In genomic region chr6:109010703-109011102, GRCh38 we compare ENCODE assay signal across 10 cellular contexts.
DNase-seq lines count a peak whose midpoint lies in the region; ATAC-seq and TF ChIP-seq lines count a peak whose summit lies in the region.
"Had no signal": no experiment of that assay in that cellular context is flagged by ENCODE, and none has a peak within 500 bp of the region (broad histone marks: within the 10 kb centered on the region; RNA-seq: fewer than 3 reads in every experiment).

No MANE protein-coding gene starts in this region.

- CTCF ChIA-PET in PC-9 (lab: Charles Lee) = interaction anchor here (0.6 kb wide), 1 partner anchor 128 kb away, joined by 4 read pairs; no protein-coding TSS in a partner anchor

- H3K4me3 ChIP-seq in PC-9 = peak overlapping the region; percentile 82; the same call in 1 of the 2 replicates
- H3K4me3 ChIP-seq in gastroesophageal sphincter = no peak overlapping the region
- H3K4me3 ChIP-seq: GM12878 had no signal

- peaks cover 14% of the 10 kb centered on the region; the same call in 1 of the 2 replicates for H3K79me2 ChIP-seq in PC-9 (ENCODE audit: low read depth)

- peak overlapping the region; percentile 7 for H3K27ac Mint-ChIP-seq in activated T-cell treated with anti-CD3 and anti-CD28 coated beads, Interleukin-2, amount 50 U/mL, for 24 hours

- H3K36me3 ChIP-seq in PC-9 (ENCODE audit: low read depth) (no peaks in the 10 kb centered on the region), gastroesophageal sphincter (no peaks in the 10 kb centered on the region)

- peaks cover 9% of the 10 kb centered on the region for H3K36me3 Mint-ChIP-seq in activated T-cell treated with anti-CD3 and anti-CD28 coated beads, Interleukin-2, amount 50 U/mL, for 24 hours (ENCODE audit: low read depth)

- no peaks in the 10 kb centered on the region for H3K9me2 ChIP-seq in PC-9 (ENCODE audit: insufficient read depth)

- TF ChIP-seq EP300 in gastroesophageal sphincter (IDR thresholded peaks at IDR 0.05) = no peak

- peaks cover 31% of the 10 kb centered on the region for H3K4me1 ChIP-seq in PC-9 (replicated peaks; ENCODE audit: insufficient read depth)
- H3K4me1 ChIP-seq in gastroesophageal sphincter = peaks cover 0 to 62% (median 10%) of the 10 kb centered on the region in 3 donors

- BruUV-seq in PC-9 (replicated peaks; lab: Mats Ljungman, UMichigan) = no TSS peak

- H2AFZ ChIP-seq in PC-9 = no peak overlapping the region

- ATAC-seq in gastroesophageal sphincter (no peak), GM21447 (IDR thresholded peaks at IDR 0.05; ENCODE audit: unreplicated experiment) (no peak)
- ATAC-seq: GM12878 had no signal

- H3K4me2 ChIP-seq in PC-9 = peak overlapping the region; percentile 89

- peaks cover 76% of the 10 kb centered on the region for H3K4me1 Mint-ChIP-seq in activated T-cell treated with anti-CD3 and anti-CD28 coated beads, Interleukin-2, amount 50 U/mL, for 24 hours (ENCODE audit: low read depth)

- H3F3A ChIP-seq in PC-9 (ENCODE audit: insufficient read depth, low read depth) = no peaks in the 10 kb centered on the region

- intact Hi-C loops in PC-9 (cut with micrococcal nuclease; ENCODE audit: unreplicated experiment) = no loop called here

- TF ChIP-seq POLR2A in gastroesophageal sphincter (IDR thresholded peaks at IDR 0.05) = no peak

- peak overlapping the region; percentile 92 for H3K4me3 Mint-ChIP-seq in activated T-cell treated with anti-CD3 and anti-CD28 coated beads, Interleukin-2, amount 50 U/mL, for 24 hours

- WGBS in gastroesophageal sphincter (ENCODE audit: low coverage in 1 of 2), 2 donors = 62 to 63% methylated on average over 2 of the region's 2 CpGs

- H3K27ac ChIP-seq in PC-9 (peak overlapping the region; percentile 53), gastroesophageal sphincter (peak overlapping the region; percentile 80 to 99 (median 98))

- H3K27me3 ChIP-seq in PC-9 (ENCODE audit: insufficient read depth, low read depth) (no peaks in the 10 kb centered on the region), gastroesophageal sphincter (no peaks in the 10 kb centered on the region)

- no peaks in the 10 kb centered on the region for H3K27me3 Mint-ChIP-seq in activated T-cell treated with anti-CD3 and anti-CD28 coated beads, Interleukin-2, amount 50 U/mL, for 24 hours

- POLR2A ChIA-PET in PC-9 (lab: Charles Lee; ENCODE audit: unreplicated experiment) = no interaction called here

- no peaks in the 10 kb centered on the region for H3K9me3 ChIP-seq in PC-9 (ENCODE audit: insufficient read depth, low read depth)
- H3K9me3 ChIP-seq in gastroesophageal sphincter = no peaks in the 10 kb centered on the region

- no peaks in the 10 kb centered on the region for H3K9me3 Mint-ChIP-seq in activated T-cell treated with anti-CD3 and anti-CD28 coated beads, Interleukin-2, amount 50 U/mL, for 24 hours

- DNase-seq in activated T-cell treated with anti-CD3 and anti-CD28 coated beads, Interleukin-2, amount 50 U/mL, for 24 hours = no peak
- DNase-seq in activated T-cell treated with anti-CD3 and anti-CD28 coated beads, Interleukin-2, amount 50 U/mL, for 48 hours = no peak
- peak in 1 of 2 experiments; percentile 76 for DNase-seq in PC-9
- DNase-seq in superior temporal gyrus (ENCODE audit: extremely low spot score) = peak; percentile 65
- DNase-seq in DMS 273 treated with DMSO at 0.1 percent for 48 hours (lab: John Stamatoyannopoulos, UW) = no peak
- DNase-seq in NCI-H2196 (lab: John Stamatoyannopoulos, UW; ENCODE audit: unreplicated experiment) = no peak
- DNase-seq: stimulated activated CD4-positive, alpha-beta T cell treated with anti-CD3 and anti-CD28 coated beads, Interleukin-2, amount 100 ng/mL, for 48 hours had no signal

- TF ChIP-seq CTCF in PC-9 (conservative IDR thresholded peaks at IDR 0.05) (no peak), gastroesophageal sphincter (IDR thresholded peaks at IDR 0.05) (no peak)

- H4K20me1 ChIP-seq in PC-9 (ENCODE audit: insufficient read depth) = no peaks in the 10 kb centered on the region
